In the genomic region with DNA sequence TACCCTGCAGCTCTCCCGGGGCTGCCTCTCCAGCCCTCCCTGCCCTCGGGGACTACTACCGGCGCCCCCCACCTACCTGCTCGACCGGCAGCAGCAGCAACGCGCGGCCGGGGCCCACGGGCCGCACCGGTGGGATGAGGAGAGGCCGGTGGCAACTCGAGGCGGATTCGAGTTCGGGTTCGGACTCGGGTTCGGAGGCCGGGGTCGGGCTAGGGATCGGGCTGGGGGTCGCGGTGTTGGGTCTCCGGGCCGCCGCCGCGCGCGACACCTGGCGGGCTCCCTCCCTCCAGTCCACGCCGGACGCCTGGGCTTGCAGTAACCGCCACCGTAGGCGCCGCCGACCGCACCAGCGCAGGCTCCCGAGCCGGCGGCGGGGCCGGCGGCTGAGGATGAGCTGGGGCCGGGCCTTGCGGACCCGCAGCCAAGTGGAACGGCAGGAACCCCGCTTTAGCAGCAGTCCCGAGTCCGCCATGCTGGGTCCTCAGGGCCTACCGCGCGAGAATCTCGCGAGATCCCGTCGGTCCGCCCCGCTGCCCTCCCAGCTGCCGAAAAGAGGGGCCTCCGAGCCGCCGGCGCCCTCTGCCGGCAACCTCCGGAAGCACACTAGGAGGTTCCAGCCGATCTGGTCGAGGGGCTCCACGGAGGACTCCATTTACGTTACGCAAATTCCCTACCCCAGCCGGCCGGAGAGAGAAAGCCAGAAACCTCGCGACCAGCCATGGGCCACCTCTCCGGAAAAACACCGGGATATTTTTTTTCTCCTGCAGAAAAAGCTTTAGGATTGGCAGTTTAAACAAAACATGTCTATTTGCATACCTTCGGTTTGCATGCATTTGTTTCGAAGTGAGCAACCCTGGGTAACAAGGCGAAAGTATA, we compare ENCODE assay signal across 1 cellular context.
TF ChIP-seq lines count a peak whose summit lies in the region.

NOL9 (minus strand) TSS at position 483 of the 876 bp plus-strand sequence; CDS start at position 472, 11 bp downstream.

TF ChIP-seq in HepG2, 621 proteins besides CTCF, POLR2A, EP300 and RAD21 (continued from another document and continues in another):
- TF ChIP-seq GPBP1L1 (CRISPR knock-in tag; IDR thresholded peaks at IDR 0.05) (no peak), NBN (conservative IDR thresholded peaks at IDR 0.05) (no peak), PPARG (CRISPR knock-in tag; conservative IDR thresholded peaks at IDR 0.05) (0 out of 2 replicates have a peak, but pooled peaks have one; percentile 50), ZNF367 (CRISPR knock-in tag; IDR thresholded peaks at IDR 0.05; ENCODE audit: borderline replicate concordance) (no peak), STAT5B (CRISPR knock-in tag; IDR thresholded peaks at IDR 0.05) (no peak), JUND (CRISPR knock-in tag; IDR thresholded peaks at IDR 0.05) (no peak), MIER3 (CRISPR knock-in tag; IDR thresholded peaks at IDR 0.05; ENCODE audit: borderline replicate concordance) (peak; percentile 64; the same call in 1 of the 2 replicates), ZNF333 (CRISPR knock-in tag; IDR thresholded peaks at IDR 0.05; ENCODE audit: borderline replicate concordance) (peak; percentile 59; the same call in 1 of the 2 replicates), ZNF354B (CRISPR knock-in tag; IDR thresholded peaks at IDR 0.05) (no peak), CEBPG (CRISPR knock-in tag; IDR thresholded peaks at IDR 0.05) (peak; percentile 70), NFIC (IDR thresholded peaks at IDR 0.05; ENCODE audit: low read length) (peak; percentile 12; the same call in 1 of the 2 replicates), PHF8 (CRISPR knock-in tag; IDR thresholded peaks at IDR 0.05) (peak; percentile 80), HDAC2 (CRISPR knock-in tag; IDR thresholded peaks at IDR 0.05) (peak; percentile 71), IRF2 (CRISPR knock-in tag; IDR thresholded peaks at IDR 0.05) (peak; percentile 95), KMT2A (CRISPR knock-in tag; IDR thresholded peaks at IDR 0.05) (peak; percentile 91), NFYC (CRISPR knock-in tag; IDR thresholded peaks at IDR 0.05) (no peak), CBX2 (IDR thresholded peaks at IDR 0.05; ENCODE audit: low read depth, low read length) (no peak), CBX2 (CRISPR knock-in tag; IDR thresholded peaks at IDR 0.05; ENCODE audit: low read depth) (no peak), WIZ (CRISPR knock-in tag; IDR thresholded peaks at IDR 0.05) (peak; percentile 82; the same call in 1 of the 2 replicates), NCOA5 (CRISPR knock-in tag; IDR thresholded peaks at IDR 0.05) (no peak), ZHX2 (IDR thresholded peaks at IDR 0.05; ENCODE audit: low read depth) (peak; percentile 83), ZHX2 (CRISPR knock-in tag; IDR thresholded peaks at IDR 0.05; ENCODE audit: borderline replicate concordance) (0 out of 2 replicates have a peak, but pooled peaks have one; percentile 73), DBP (CRISPR knock-in tag; IDR thresholded peaks at IDR 0.05; ENCODE audit: not compliant biosample characterization) (no peak), TCF12 (IDR thresholded peaks at IDR 0.05) (no peak), TCF12 (CRISPR knock-in tag; IDR thresholded peaks at IDR 0.05) (peak; percentile 70; the same call in 1 of the 2 replicates), ZNF773 (CRISPR knock-in tag; IDR thresholded peaks at IDR 0.05; ENCODE audit: borderline replicate concordance) (peak; percentile 69; the same call in 1 of the 2 replicates), ZNF235 (CRISPR knock-in tag; IDR thresholded peaks at IDR 0.05; ENCODE audit: borderline replicate concordance) (peak; percentile 79), NR2F6 (IDR thresholded peaks at IDR 0.05) (0 out of 2 replicates have a peak, but pooled peaks have one; percentile 12), NR2F6 (CRISPR knock-in tag; IDR thresholded peaks at IDR 0.05) (peak; percentile 27; the same call in 1 of the 2 replicates), ZNF772 (CRISPR knock-in tag; IDR thresholded peaks at IDR 0.05) (peak; percentile 21; the same call in 1 of the 2 replicates), HIVEP1 (CRISPR knock-in tag; IDR thresholded peaks at IDR 0.05) (peak; percentile 81), ZNF530 (CRISPR knock-in tag; IDR thresholded peaks at IDR 0.05; ENCODE audit: low read depth) (no peak), FOXA1 (IDR thresholded peaks at IDR 0.05) (no peak), FOXA1 (CRISPR knock-in tag; IDR thresholded peaks at IDR 0.05) (no peak), ZNF460 (CRISPR knock-in tag; IDR thresholded peaks at IDR 0.05; ENCODE audit: borderline replicate concordance) (no peak), MED8 (CRISPR knock-in tag; IDR thresholded peaks at IDR 0.05; ENCODE audit: insufficient replicate concordance) (peak; percentile 72), ZNF33B (CRISPR knock-in tag; IDR thresholded peaks at IDR 0.05) (peak; percentile 12; the same call in 1 of the 2 replicates), MAX (IDR thresholded peaks at IDR 0.05) (peak; percentile 75), MEIS1 (CRISPR knock-in tag; IDR thresholded peaks at IDR 0.05; ENCODE audit: borderline replicate concordance) (no peak), ZBED4 (CRISPR knock-in tag; IDR thresholded peaks at IDR 0.05; ENCODE audit: borderline replicate concordance) (0 out of 2 replicates have a peak, but pooled peaks have one; percentile 48), RXRA (CRISPR knock-in tag; IDR thresholded peaks at IDR 0.05) (0 out of 2 replicates have a peak, but pooled peaks have one; percentile 47), SRY (CRISPR knock-in tag; IDR thresholded peaks at IDR 0.05) (peak; percentile 81), NR2F1 (CRISPR knock-in tag; IDR thresholded peaks at IDR 0.05) (no peak), ZSCAN25 (CRISPR knock-in tag; IDR thresholded peaks at IDR 0.05) (peak; percentile 70)
- TF ChIP-seq, protein P1, sequence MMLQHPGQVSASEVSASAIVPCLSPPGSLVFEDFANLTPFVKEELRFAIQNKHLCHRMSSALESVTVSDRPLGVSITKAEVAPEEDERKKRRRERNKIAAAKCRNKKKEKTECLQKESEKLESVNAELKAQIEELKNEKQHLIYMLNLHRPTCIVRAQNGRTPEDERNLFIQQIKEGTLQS (CRISPR knock-in tag; IDR thresholded peaks at IDR 0.05) = no peak
- TF ChIP-seq, protein P2, sequence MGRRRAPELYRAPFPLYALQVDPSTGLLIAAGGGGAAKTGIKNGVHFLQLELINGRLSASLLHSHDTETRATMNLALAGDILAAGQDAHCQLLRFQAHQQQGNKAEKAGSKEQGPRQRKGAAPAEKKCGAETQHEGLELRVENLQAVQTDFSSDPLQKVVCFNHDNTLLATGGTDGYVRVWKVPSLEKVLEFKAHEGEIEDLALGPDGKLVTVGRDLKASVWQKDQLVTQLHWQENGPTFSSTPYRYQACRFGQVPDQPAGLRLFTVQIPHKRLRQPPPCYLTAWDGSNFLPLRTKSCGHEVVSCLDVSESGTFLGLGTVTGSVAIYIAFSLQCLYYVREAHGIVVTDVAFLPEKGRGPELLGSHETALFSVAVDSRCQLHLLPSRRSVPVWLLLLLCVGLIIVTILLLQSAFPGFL (CRISPR knock-in tag; IDR thresholded peaks at IDR 0.05) = 0 out of 2 replicates have a peak, but pooled peaks have one; percentile 27
- TF ChIP-seq, protein P3, sequence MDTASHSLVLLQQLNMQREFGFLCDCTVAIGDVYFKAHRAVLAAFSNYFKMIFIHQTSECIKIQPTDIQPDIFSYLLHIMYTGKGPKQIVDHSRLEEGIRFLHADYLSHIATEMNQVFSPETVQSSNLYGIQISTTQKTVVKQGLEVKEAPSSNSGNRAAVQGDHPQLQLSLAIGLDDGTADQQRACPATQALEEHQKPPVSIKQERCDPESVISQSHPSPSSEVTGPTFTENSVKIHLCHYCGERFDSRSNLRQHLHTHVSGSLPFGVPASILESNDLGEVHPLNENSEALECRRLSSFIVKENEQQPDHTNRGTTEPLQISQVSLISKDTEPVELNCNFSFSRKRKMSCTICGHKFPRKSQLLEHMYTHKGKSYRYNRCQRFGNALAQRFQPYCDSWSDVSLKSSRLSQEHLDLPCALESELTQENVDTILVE (CRISPR knock-in tag; IDR thresholded peaks at IDR 0.05) = peak; percentile 70; the same call in 1 of the 2 replicates
- TF ChIP-seq, protein P4, sequence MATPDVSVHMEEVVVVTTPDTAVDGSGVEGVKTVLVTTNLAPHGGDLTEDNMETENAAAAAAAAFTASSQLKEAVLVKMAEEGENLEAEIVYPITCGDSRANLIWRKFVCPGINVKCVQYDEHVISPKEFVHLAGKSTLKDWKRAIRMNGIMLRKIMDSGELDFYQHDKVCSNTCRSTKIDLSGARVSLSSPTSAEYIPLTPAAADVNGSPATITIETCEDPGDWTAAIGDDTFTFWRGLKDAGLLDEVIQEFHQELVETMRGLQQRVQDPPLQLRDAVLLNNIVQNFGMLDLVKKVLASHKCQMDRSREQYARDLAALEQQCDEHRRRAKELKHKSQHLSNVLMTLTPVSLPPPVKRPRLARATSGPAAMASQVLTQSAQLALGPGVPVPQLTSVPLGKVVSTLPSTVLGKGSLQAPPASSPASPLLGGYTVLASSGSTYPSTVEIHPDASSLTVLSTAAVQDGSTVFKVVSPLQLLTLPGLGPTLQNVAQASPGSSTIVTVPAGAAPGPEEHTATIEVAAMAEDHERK (CRISPR knock-in tag; IDR thresholded peaks at IDR 0.05; ENCODE audit: low read depth) = no peak
